ENCODE assay signal across 19 cellular contexts in genomic region chr13:50898338-50898737, GRCh38. TPM values are rescaled to one million over a fixed set of nuclear protein-coding genes. Genes with fewer than 3 reads are reported as not detected.
"Had no signal": no experiment of that assay in that cellular context is flagged by ENCODE, and none has a peak within 500 bp of the region (broad histone marks: within the 10 kb centered on the region; RNA-seq: fewer than 3 reads in every experiment).

No MANE protein-coding gene starts in this region.

- H3K4me1 Mint-ChIP-seq: neural crest cell had no signal

- H3K36me3 ChIP-seq: colonic mucosa, lower lobe of right lung, prostate gland, suprapubic skin had no signal

- H3K36me3 Mint-ChIP-seq: brain, mesothelial cell of epicardium had no signal

- DNase-seq: activated CD4-positive, alpha-beta T cell treated with anti-CD3 and anti-CD28 coated beads, Interleukin-2, amount 50 U/mL, for 1 hour; activated naive CD8-positive, alpha-beta T cell treated with anti-CD3 and anti-CD28 coated beads for 36 hours; amygdala; central memory CD4-positive, alpha-beta T cell; colonic mucosa; left colon; lower lobe of right lung; right cardiac atrium; small intestine; trophoblast cell had no signal

- H3K27me3 ChIP-seq: colonic mucosa, suprapubic skin had no signal

- H3K9me3 ChIP-seq: colonic mucosa, lower lobe of right lung, prostate gland, suprapubic skin had no signal

- H3K9me3 Mint-ChIP-seq: brain had no signal

- H3K27ac ChIP-seq: colonic mucosa, lower lobe of right lung, prostate gland, suprapubic skin had no signal

- H3K27me3 Mint-ChIP-seq: activated naive CD8-positive, alpha-beta T cell treated with anti-CD3 and anti-CD28 coated beads for 36 hours; stimulated activated naive CD8-positive, alpha-beta T cell treated with anti-CD3 and anti-CD28 coated beads, Interleukin-15, Interleukin-2, amounts not matched to agents 100 ng/mL and 50 ng/mL, for 24 hours had no signal

- H3K4me3 ChIP-seq: colonic mucosa, lower lobe of right lung, prostate gland, suprapubic skin had no signal

- H3K27ac Mint-ChIP-seq: activated naive CD8-positive, alpha-beta T cell treated with anti-CD3 and anti-CD28 coated beads for 36 hours; activated T-helper 1 cell treated with anti-CD3 and anti-CD28 coated beads, Interleukin-12 subunit alpha, Interleukin-12 subunit beta, Interleukin-2, Interleukin-4 antibody, amounts not matched to agents 30 ng/mL and 10 ng/mL and 1 ng/mL, durations not matched to agents 14 hours and 24 hours and 36 hours; brain; mesothelial cell of epicardium; stimulated activated naive CD8-positive, alpha-beta T cell treated with anti-CD3 and anti-CD28 coated beads, Interleukin-15, Interleukin-2, amounts not matched to agents 100 ng/mL and 50 ng/mL, for 24 hours had no signal

- ATAC-seq: left colon, lower lobe of right lung, right cardiac atrium had no signal

- H3K4me3 Mint-ChIP-seq: activated naive CD8-positive, alpha-beta T cell treated with anti-CD3 and anti-CD28 coated beads for 36 hours; activated T-helper 1 cell treated with anti-CD3 and anti-CD28 coated beads, Interleukin-12 subunit alpha, Interleukin-12 subunit beta, Interleukin-2, Interleukin-4 antibody, amounts not matched to agents 30 ng/mL and 10 ng/mL and 1 ng/mL, durations not matched to agents 14 hours and 24 hours and 36 hours; brain; mesothelial cell of epicardium; neural crest cell; stimulated activated naive CD8-positive, alpha-beta T cell treated with anti-CD3 and anti-CD28 coated beads, Interleukin-15, Interleukin-2, amounts not matched to agents 100 ng/mL and 50 ng/mL, for 24 hours had no signal

- H3K4me1 ChIP-seq: colonic mucosa, prostate gland had no signal

RNA-seq across cellular contexts. Expression of gene DLEU7, which starts 54.8 kb away (rescaled TPM):
- total RNA-seq: activated CD8-positive, alpha-beta memory T cell treated with anti-CD3 and anti-CD28 coated beads for 36 hours; activated naive CD8-positive, alpha-beta T cell treated with anti-CD3 and anti-CD28 coated beads for 36 hours; activated T-helper 1 cell treated with anti-CD3 and anti-CD28 coated beads, Interleukin-12 subunit alpha, Interleukin-12 subunit beta, Interleukin-2, Interleukin-4 antibody, amounts not matched to agents 30 ng/mL and 10 ng/mL and 1 ng/mL, durations not matched to agents 14 hours and 24 hours and 36 hours; osteoblast; suprapubic skin had no signal
